ENCODE assay signal across 24 cellular contexts in genomic region chr10:114473776-114474175, GRCh38.
DNase-seq lines count a peak whose midpoint lies in the region; ATAC-seq and TF ChIP-seq lines count a peak whose summit lies in the region.
"Had no signal": no experiment of that assay in that cellular context is flagged by ENCODE, and none has a peak within 500 bp of the region (broad histone marks: within the 10 kb centered on the region; RNA-seq: fewer than 3 reads in every experiment).

No MANE protein-coding gene starts in this region.

- no peak overlapping the region for H3K18ac ChIP-seq in H9 (ENCODE audit: insufficient read length, low read depth, low read length)

- H4K5ac ChIP-seq in H9 (ENCODE audit: insufficient read length, low read depth, low read length), result no peak overlapping the region

- no peak for DNase-seq in activated naive CD4-positive, alpha-beta T cell treated with anti-CD3 and anti-CD28 coated beads, Interleukin-2, amount 50 U/mL, for 72 hours (ENCODE audit: low spot score in 2 of 2)
- DNase-seq in H9 (no peak), hepatocyte (ENCODE audit: low spot score) (peak; percentile 24), SJCRH30 (no peak), anterior cingulate cortex (lab: John Stamatoyannopoulos, UW) (no peak), mucosa of gallbladder (ENCODE audit: low spot score) (no peak)
- no peak for DNase-seq in stimulated activated effector memory CD8-positive, alpha-beta T cell treated with anti-CD3 and anti-CD28 coated beads, Interleukin-12 subunit alpha, Interleukin-12 subunit beta, amount 100 ng/mL, for 72 hours (ENCODE audit: low spot score in 2 of 2)
- DNase-seq: activated CD4-positive, alpha-beta T cell treated with anti-CD3 and anti-CD28 coated beads, Interleukin-2, amount 50 U/mL, for 48 hours; activated naive CD4-positive, alpha-beta T cell; DMS153; erythroblast; foreskin keratinocyte; NCI-H1417; NCI-H2107; NCI-H524; stimulated activated CD4-positive, alpha-beta T cell treated with anti-CD3 and anti-CD28 coated beads, Interleukin-4, amount 100 ng/mL, for 24 hours; WERI-Rb-1 had no signal

- H3K9ac ChIP-seq in H9 (ENCODE audit: extremely low read depth, insufficient read length, low read length), result no peak overlapping the region
- H3K9ac ChIP-seq: BLaER1 treated with 17β-estradiol and CSF1 and Interleukin-3, amounts not matched to agents 10 nM and 100 nM had no signal

- H4K8ac ChIP-seq in H9 (replicated peaks; ENCODE audit: insufficient read length, low read depth, low read length), result no peak overlapping the region

- H3K27me3 Mint-ChIP-seq in activated naive CD4-positive, alpha-beta T cell treated with anti-CD3 and anti-CD28 coated beads, Interleukin-2, amount 50 U/mL, for 24 hours, result no peaks in the 10 kb centered on the region
- no peaks in the 10 kb centered on the region for H3K27me3 Mint-ChIP-seq in H9 (ENCODE audit: low read depth)

- H2BK15ac ChIP-seq in H9 (ENCODE audit: low read depth, low read length), result no peak overlapping the region

- H3K4me3 ChIP-seq in hepatocyte (no peak overlapping the region), SJCRH30 (no peak overlapping the region)
- H3K4me3 ChIP-seq: A549; BLaER1 treated with 17β-estradiol and CSF1 and Interleukin-3, amounts not matched to agents 10 nM and 100 nM; lung; SK-N-MC had no signal

- H3K9me2 ChIP-seq in hepatocyte (replicated peaks; ENCODE audit: insufficient read depth), result no peaks in the 10 kb centered on the region

- no peak overlapping the region for H4K91ac ChIP-seq in H9 (ENCODE audit: insufficient read length, low read depth, low read length)

- H3K36me3 ChIP-seq in hepatocyte (replicated peaks; ENCODE audit: insufficient read depth, low read depth), result no peaks in the 10 kb centered on the region
- H3K36me3 ChIP-seq in SJCRH30, result no peaks in the 10 kb centered on the region
- H3K36me3 ChIP-seq: BLaER1 treated with 17β-estradiol and CSF1 and Interleukin-3, amounts not matched to agents 10 nM and 100 nM; WERI-Rb-1 had no signal

- no peak overlapping the region for H3K14ac ChIP-seq in H9 (ENCODE audit: insufficient read depth, low read length)

- H3K36me3 Mint-ChIP-seq in activated naive CD4-positive, alpha-beta T cell treated with anti-CD3 and anti-CD28 coated beads, Interleukin-2, amount 50 U/mL, for 24 hours, result peaks cover 13% of the 10 kb centered on the region
- peaks cover 0 to 15% of the 10 kb centered on the region in 2 donors for H3K36me3 Mint-ChIP-seq in activated naive CD4-positive, alpha-beta T cell treated with anti-CD3 and anti-CD28 coated beads, Interleukin-2, amount 50 U/mL, for 72 hours
- H3K36me3 Mint-ChIP-seq in H9 (ENCODE audit: insufficient read depth in 1 of 3, low read depth in 3 of 3), result no peaks in the 10 kb centered on the region; a peak in 2 of 7 replicates
- peaks cover 24% of the 10 kb centered on the region for H3K36me3 Mint-ChIP-seq in stimulated activated effector memory CD8-positive, alpha-beta T cell treated with anti-CD3 and anti-CD28 coated beads, Interleukin-12 subunit alpha, Interleukin-12 subunit beta, amount 100 ng/mL, for 72 hours

- H3K79me2 ChIP-seq in H9 (ENCODE audit: insufficient read depth, low read length), result no peaks in the 10 kb centered on the region
- no peaks in the 10 kb centered on the region for H3K79me2 ChIP-seq in hepatocyte

- no peaks in the 10 kb centered on the region for H3K27me3 ChIP-seq in H9 (ENCODE audit: insufficient read depth, low read length)
- H3K27me3 ChIP-seq in hepatocyte, result no peaks in the 10 kb centered on the region
- H3K27me3 ChIP-seq in SJCRH30, result no peaks in the 10 kb centered on the region
- H3K27me3 ChIP-seq: BLaER1 treated with 17β-estradiol and CSF1 and Interleukin-3, amounts not matched to agents 10 nM and 100 nM; foreskin keratinocyte had no signal

- ATAC-seq in activated naive CD4-positive, alpha-beta T cell treated with anti-CD3 and anti-CD28 coated beads, Interleukin-2, amount 50 U/mL, for 72 hours, result no peak
- no peak for ATAC-seq in stimulated activated effector memory CD8-positive, alpha-beta T cell treated with anti-CD3 and anti-CD28 coated beads, Interleukin-12 subunit alpha, Interleukin-12 subunit beta, amount 100 ng/mL, for 72 hours
- ATAC-seq: A549, foreskin keratinocyte, HCT116 had no signal

- peaks cover 70% of the 10 kb centered on the region for H3K4me1 Mint-ChIP-seq in activated naive CD4-positive, alpha-beta T cell treated with anti-CD3 and anti-CD28 coated beads, Interleukin-2, amount 50 U/mL, for 24 hours
- peaks cover 15 to 16% of the 10 kb centered on the region in 2 experiments for H3K4me1 Mint-ChIP-seq in H9
- peaks cover 14% of the 10 kb centered on the region for H3K4me1 Mint-ChIP-seq in stimulated activated effector memory CD8-positive, alpha-beta T cell treated with anti-CD3 and anti-CD28 coated beads, Interleukin-12 subunit alpha, Interleukin-12 subunit beta, amount 100 ng/mL, for 72 hours

- no peak overlapping the region for H3K56ac ChIP-seq in H9 (ENCODE audit: insufficient read length, low read depth, low read length)

- H2BK20ac ChIP-seq in H9 (ENCODE audit: low read depth, low read length, poor library complexity, severe bottlenecking), result no peak overlapping the region

- no peak overlapping the region for H2BK12ac ChIP-seq in H9 (ENCODE audit: insufficient read length, low read depth, low read length)

- H2AFZ ChIP-seq in H9 (ENCODE audit: low read length), result no peak overlapping the region
- no peak overlapping the region for H2AFZ ChIP-seq in hepatocyte

- H2BK120ac ChIP-seq in H9 (ENCODE audit: low read depth, low read length, poor library complexity, severe bottlenecking), result no peak overlapping the region

- no peak overlapping the region for H3K4ac ChIP-seq in H9 (ENCODE audit: low read depth, low read length)

- H3K4me1 ChIP-seq in H9 (ENCODE audit: insufficient read depth, low read length) (peaks cover 6% of the 10 kb centered on the region; the same call in 1 of the 2 replicates), hepatocyte (ENCODE audit: insufficient read depth) (peaks cover 5% of the 10 kb centered on the region), SJCRH30 (no peaks in the 10 kb centered on the region)
- H3K4me1 ChIP-seq: A549, foreskin keratinocyte had no signal

- H3T11ph ChIP-seq in H9 (ENCODE audit: low read length), result no peak overlapping the region

- no peaks in the 10 kb centered on the region for H3K23me2 ChIP-seq in H9 (ENCODE audit: insufficient read length, low read depth, low read length, poor library complexity, severe bottlenecking)

- H3K79me1 ChIP-seq in H9 (ENCODE audit: insufficient read depth, low read depth, low read length, poor library complexity, severe bottlenecking), result no peaks in the 10 kb centered on the region

- no peak overlapping the region for H3K23ac ChIP-seq in H9 (ENCODE audit: insufficient read length, low read depth, low read length)

- no peak for TF ChIP-seq CTCF in H9 (conservative IDR thresholded peaks at IDR 0.05)
- no peak for TF ChIP-seq CTCF in hepatocyte (IDR thresholded peaks at IDR 0.05; ENCODE audit: poor library complexity)

- H3K4me2 ChIP-seq in H9 (ENCODE audit: insufficient read depth, insufficient read length, low read length), result no peak overlapping the region
- no peak overlapping the region for H3K4me2 ChIP-seq in hepatocyte
- H3K4me2 ChIP-seq: A549; BLaER1 treated with 17β-estradiol and CSF1 and Interleukin-3, amounts not matched to agents 10 nM and 100 nM had no signal

- H3K9me3 ChIP-seq in H9 (ENCODE audit: control insufficient read depth, low read depth, low read length) (no peaks in the 10 kb centered on the region), hepatocyte (ENCODE audit: low read depth) (no peaks in the 10 kb centered on the region), SJCRH30 (replicated peaks) (no peaks in the 10 kb centered on the region)
- H3K9me3 ChIP-seq: A549; BLaER1 treated with 17β-estradiol and CSF1 and Interleukin-3, amounts not matched to agents 10 nM and 100 nM had no signal

- no peak overlapping the region for H2BK5ac ChIP-seq in H9 (ENCODE audit: insufficient read length, low read length)

- H4K20me1 ChIP-seq in H9 (ENCODE audit: control insufficient read depth, insufficient read depth, insufficient read length) (no peaks in the 10 kb centered on the region), hepatocyte (ENCODE audit: insufficient read depth, poor library complexity, severe bottlenecking) (no peaks in the 10 kb centered on the region)
- H4K20me1 ChIP-seq: BLaER1 treated with 17β-estradiol and CSF1 and Interleukin-3, amounts not matched to agents 10 nM and 100 nM had no signal

- no peak overlapping the region for H3K27ac ChIP-seq in H9 (ENCODE audit: insufficient read length, low read depth, low read length)
- peak overlapping the region; percentile 43 for H3K27ac ChIP-seq in hepatocyte
- no peak overlapping the region for H3K27ac ChIP-seq in SJCRH30
- H3K27ac ChIP-seq: A549; BLaER1 treated with 17β-estradiol and CSF1 and Interleukin-3, amounts not matched to agents 10 nM and 100 nM; foreskin keratinocyte; SK-N-MC had no signal

- H3K27ac Mint-ChIP-seq in activated naive CD4-positive, alpha-beta T cell treated with anti-CD3 and anti-CD28 coated beads, Interleukin-2, amount 50 U/mL, for 24 hours, result peak overlapping the region; percentile 97
- peak overlapping the region in 1 of 2 donors; percentile 70 for H3K27ac Mint-ChIP-seq in activated naive CD4-positive, alpha-beta T cell treated with anti-CD3 and anti-CD28 coated beads, Interleukin-2, amount 50 U/mL, for 72 hours
- H3K27ac Mint-ChIP-seq in H9, result peak overlapping the region in 2 of 3 experiments; percentile 24 to 81; a peak in 1 of 7 replicates
- peak overlapping the region; percentile 33 for H3K27ac Mint-ChIP-seq in stimulated activated effector memory CD8-positive, alpha-beta T cell treated with anti-CD3 and anti-CD28 coated beads, Interleukin-12 subunit alpha, Interleukin-12 subunit beta, amount 100 ng/mL, for 72 hours

- H3K4me3 Mint-ChIP-seq in activated naive CD4-positive, alpha-beta T cell treated with anti-CD3 and anti-CD28 coated beads, Interleukin-2, amount 50 U/mL, for 24 hours, result no peak overlapping the region
- no peak overlapping the region for H3K4me3 Mint-ChIP-seq in H9
- no peak overlapping the region for H3K4me3 Mint-ChIP-seq in stimulated activated effector memory CD8-positive, alpha-beta T cell treated with anti-CD3 and anti-CD28 coated beads, Interleukin-12 subunit alpha, Interleukin-12 subunit beta, amount 100 ng/mL, for 72 hours
- H3K4me3 Mint-ChIP-seq: T-helper 2 cell treated with Interferon-gamma antibody and Interleukin-4, amounts not matched to agents 5 μg/mL and 100 μg/mL, for 36 hours had no signal

- H3K9me3 Mint-ChIP-seq in activated naive CD4-positive, alpha-beta T cell treated with anti-CD3 and anti-CD28 coated beads, Interleukin-2, amount 50 U/mL, for 24 hours, result no peaks in the 10 kb centered on the region
- H3K9me3 Mint-ChIP-seq in activated naive CD4-positive, alpha-beta T cell treated with anti-CD3 and anti-CD28 coated beads, Interleukin-2, amount 50 U/mL, for 72 hours, result no peaks in the 10 kb centered on the region
- no peaks in the 10 kb centered on the region for H3K9me3 Mint-ChIP-seq in H9
- H3K9me3 Mint-ChIP-seq in stimulated activated effector memory CD8-positive, alpha-beta T cell treated with anti-CD3 and anti-CD28 coated beads, Interleukin-12 subunit alpha, Interleukin-12 subunit beta, amount 100 ng/mL, for 72 hours, result no peaks in the 10 kb centered on the region
- H3K9me3 Mint-ChIP-seq: T-helper 2 cell treated with Interferon-gamma antibody and Interleukin-4, amounts not matched to agents 5 μg/mL and 100 μg/mL, for 36 hours had no signal

- no peak overlapping the region for H2AK5ac ChIP-seq in H9 (ENCODE audit: insufficient read length, low read length)

- WGBS in H9 (ENCODE audit: extremely low coverage, insufficient read length, low lambda C conversion rate), result no CpG with 5 or more reads among the region's 3 CpGs
- 65% methylated on average over 3 of the region's 3 CpGs for WGBS in hepatocyte (ENCODE audit: low lambda C conversion rate, missing lambda C conversion rate)
